In the genomic region with DNA sequence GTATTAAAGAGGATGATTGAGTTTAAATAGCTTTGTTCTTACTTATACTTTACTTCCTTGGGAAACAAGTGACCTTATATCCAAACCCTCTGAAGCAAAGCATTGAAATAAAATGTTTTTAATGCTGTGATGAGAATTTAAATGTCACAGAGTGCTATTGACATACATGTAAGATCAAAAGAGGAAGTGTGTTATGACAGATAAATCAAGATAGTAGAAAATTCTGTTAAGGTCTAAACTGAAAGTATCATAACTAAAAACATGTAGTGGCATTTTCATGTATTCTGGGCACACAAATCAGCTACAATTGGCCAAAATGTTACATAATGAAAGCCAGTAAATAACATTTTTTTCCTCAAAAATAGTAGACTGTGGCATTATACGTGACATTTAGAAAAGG, we compare ENCODE assay signal across 35 cellular contexts.
DNase-seq lines count a peak whose midpoint lies in the region; ATAC-seq, FAIRE-seq and TF ChIP-seq lines count a peak whose summit lies in the region.
"Had no signal": no experiment of that assay in that cellular context is flagged by ENCODE, and none has a peak within 500 bp of the region (broad histone marks: within the 10 kb centered on the region; RNA-seq: fewer than 3 reads in every experiment).

No MANE protein-coding gene starts in this region.

- H3K9me3 Mint-ChIP-seq in progenitor cell of endocrine pancreas (ENCODE audit: low read depth), result no peaks in the 10 kb centered on the region
- H3K9me3 Mint-ChIP-seq: activated T-cell treated with anti-CD3 and anti-CD28 coated beads, Interleukin-2, amount 50 U/mL, for 24 hours; HFFc6 had no signal

- H4K20me1 ChIP-seq in HepG2 (ENCODE audit: insufficient read depth, low read length), result no peaks in the 10 kb centered on the region

- no peaks in the 10 kb centered on the region for H3K36me3 ChIP-seq in HepG2 (replicated peaks in 1 of 2; ENCODE audit: control insufficient read depth in 1 of 2, insufficient read depth in 2 of 2, low read length in 2 of 2)
- H3K36me3 ChIP-seq: ascending aorta, cardiac muscle cell, gastrocnemius medialis, MG63, tibial nerve had no signal

- no peaks in the 10 kb centered on the region; a peak in 1 of 5 replicates for H3K27me3 ChIP-seq in HepG2 (ENCODE audit: control insufficient read depth in 1 of 2, insufficient read depth in 2 of 2, low read length in 2 of 2)
- H3K27me3 ChIP-seq: ascending aorta, cardiac muscle cell, gastrocnemius medialis, hepatocyte, MG63, tibial nerve had no signal

- no peak overlapping the region for H2AFZ ChIP-seq in HepG2 (ENCODE audit: low read length)
- H2AFZ ChIP-seq: hepatocyte had no signal

- FAIRE-seq in GM12891 (lab: Jason Lieb, UNC) (no peak), GM19239 (lab: Jason Lieb, UNC) (peak; percentile 44), HepG2 (lab: Jason Lieb, UNC) (no peak)
- FAIRE-seq: D721Med, endothelial cell of umbilical vein, H1, K562 had no signal

- TF ChIP-seq POLR2A in GM12891 (IDR thresholded peaks at IDR 0.05; ENCODE audit: low read depth, low read length) (no peak), HepG2 (IDR thresholded peaks at IDR 0.05; ENCODE audit: insufficient read depth in 1 of 2, low read depth in 2 of 2, low read length in 2 of 2) (no peak)

- no peak overlapping the region for H3K4me3 ChIP-seq in HepG2 (replicated peaks in 1 of 3; ENCODE audit: insufficient read depth in 1 of 3, low read depth in 2 of 3, low read length in 3 of 3)
- H3K4me3 ChIP-seq: ascending aorta, cardiac muscle cell, gastrocnemius medialis, hepatocyte, K562, lung, MG63, tibial nerve had no signal

- TF ChIP-seq EP300 in HepG2 (IDR thresholded peaks at IDR 0.05; ENCODE audit: low read depth in 2 of 2, low read length in 2 of 2), result no peak
- no peak for TF ChIP-seq EP300 in HepG2 (CRISPR knock-in tag; IDR thresholded peaks at IDR 0.05; ENCODE audit: borderline replicate concordance)

- H3K79me2 ChIP-seq in HepG2 (ENCODE audit: insufficient read depth, low read length), result no peaks in the 10 kb centered on the region
- H3K79me2 ChIP-seq: hepatocyte had no signal

- DNase-seq in GM12891 (ENCODE audit: insufficient read length, low spot score) (no peak), GM19239 (ENCODE audit: insufficient read length, low spot score) (no peak), OCI-M1 (lab: John Stamatoyannopoulos, UW) (peak; percentile 83), HepG2 (ENCODE audit: low spot score) (no peak), progenitor cell of endocrine pancreas (ENCODE audit: low spot score, unreplicated experiment) (no peak)
- DNase-seq: activated CD4-positive, alpha-beta T cell treated with anti-CD3 and anti-CD28 coated beads, Interleukin-2, amount 50 U/mL, for 1 hour; activated gamma-delta T cell treated with Interleukin-2 at 50 U/mL for 16 hours; activated T-cell treated with anti-CD3 and anti-CD28 coated beads, Interleukin-2, amount 50 U/mL, for 24 hours; CD4-positive, alpha-beta memory T cell; gastrocnemius medialis; HFFc6; MG63; naive thymus-derived CD8-positive, alpha-beta T cell; NCI-H1436 treated with DMSO at 0.1 percent for 48 hours; NCI-H2081 treated with DMSO at 0.1 percent for 48 hours; NCI-H345; NCI-H69; nucleus accumbens; SIG-M5; stimulated activated CD4-positive, alpha-beta T cell treated with anti-CD3 and anti-CD28 coated beads, Interleukin-15, amount 100 ng/mL, for 24 hours; stimulated activated CD4-positive, alpha-beta T cell treated with anti-CD3 and anti-CD28 coated beads, Interleukin-4, amount 100 ng/mL, for 4 hours; SW 1271 had no signal

- H3K4me2 ChIP-seq in HepG2 (ENCODE audit: low read depth, low read length), result no peak overlapping the region
- H3K4me2 ChIP-seq: hepatocyte had no signal

- no peak overlapping the region for H3K9ac ChIP-seq in HepG2 (ENCODE audit: insufficient read depth, low read depth, low read length)

- H3K9me3 ChIP-seq in HepG2 (ENCODE audit: low read length), result no peaks in the 10 kb centered on the region
- H3K9me3 ChIP-seq: ascending aorta, gastrocnemius medialis, MG63, tibial nerve had no signal

- in situ Hi-C loops in HepG2 (cut with HindIII; ENCODE audit: extremely low pct_ligation_motif_present, low pct_unique_long_range_greater_than_20kb), result no loop called here

- H3K4me1 Mint-ChIP-seq in progenitor cell of endocrine pancreas (ENCODE audit: low read depth), result no peaks in the 10 kb centered on the region
- H3K4me1 Mint-ChIP-seq: B cell; CD4-positive, alpha-beta memory T cell; naive thymus-derived CD8-positive, alpha-beta T cell had no signal

- POLR2A ChIA-PET in HepG2 (lab: Yijun Ruan, JAX), result no interaction called here

- ATAC-seq in HG03442 (IDR thresholded peaks at IDR 0.05; ENCODE audit: unreplicated experiment), result peak; percentile 45
- ATAC-seq in GM21786 (IDR thresholded peaks at IDR 0.05; ENCODE audit: unreplicated experiment), result no peak
- ATAC-seq in HG03097 (IDR thresholded peaks at IDR 0.05; ENCODE audit: low FRiP score, unreplicated experiment), result no peak
- ATAC-seq in HepG2, result no peak
- ATAC-seq: gastrocnemius medialis; K562; naive thymus-derived CD8-positive, alpha-beta T cell had no signal

- CTCF ChIA-PET in HepG2 (lab: Yijun Ruan, JAX; ENCODE audit: low intra/inter-chr PET ratio, low total read pairs), result no interaction called here

- intact Hi-C loops in HepG2 (cut with micrococcal nuclease; ENCODE audit: unreplicated experiment), result no loop called here

- H3K36me3 Mint-ChIP-seq in progenitor cell of endocrine pancreas (ENCODE audit: insufficient read depth), result no peaks in the 10 kb centered on the region
- H3K36me3 Mint-ChIP-seq: CD4-positive, alpha-beta memory T cell; naive thymus-derived CD8-positive, alpha-beta T cell had no signal

- no peak overlapping the region for H3K27ac ChIP-seq in HepG2 (ENCODE audit: extremely low read length, insufficient read depth, low read length)
- H3K27ac ChIP-seq: ascending aorta, cardiac muscle cell, gastrocnemius medialis, hepatocyte, tibial nerve had no signal

- H3K27ac Mint-ChIP-seq in progenitor cell of endocrine pancreas, result no peak overlapping the region
- H3K27ac Mint-ChIP-seq: activated T-cell treated with anti-CD3 and anti-CD28 coated beads, Interleukin-2, amount 50 U/mL, for 24 hours; B cell; CD4-positive, alpha-beta memory T cell; HFFc6; naive thymus-derived CD8-positive, alpha-beta T cell had no signal

- no peaks in the 10 kb centered on the region for H3K27me3 Mint-ChIP-seq in progenitor cell of endocrine pancreas
- H3K27me3 Mint-ChIP-seq: activated T-cell treated with anti-CD3 and anti-CD28 coated beads, Interleukin-2, amount 50 U/mL, for 24 hours; B cell; CD4-positive, alpha-beta memory T cell; naive thymus-derived CD8-positive, alpha-beta T cell had no signal

- BruUV-seq in HepG2 (replicated peaks; lab: Mats Ljungman, UMichigan), result no TSS peak

- no peak overlapping the region for H3K4me3 Mint-ChIP-seq in progenitor cell of endocrine pancreas (ENCODE audit: low read depth)
- H3K4me3 Mint-ChIP-seq: activated T-cell treated with anti-CD3 and anti-CD28 coated beads, Interleukin-2, amount 50 U/mL, for 24 hours; B cell; CD4-positive, alpha-beta memory T cell; HFFc6; naive thymus-derived CD8-positive, alpha-beta T cell had no signal

- no peaks in the 10 kb centered on the region for H3K4me1 ChIP-seq in HepG2 (ENCODE audit: insufficient read depth, low read length)
- H3K4me1 ChIP-seq: ascending aorta, gastrocnemius medialis, tibial nerve had no signal

- TF ChIP-seq RAD21 in HepG2 (CRISPR knock-in tag; IDR thresholded peaks at IDR 0.05), result no peak

- 3% methylated on average over 1 of the region's 1 CpG for WGBS in HepG2 (ENCODE audit: low lambda C conversion rate)

- TF ChIP-seq CTCF in HepG2 (CRISPR knock-in tag; IDR thresholded peaks at IDR 0.05) (no peak), progenitor cell of endocrine pancreas (IDR thresholded peaks at IDR 0.05; ENCODE audit: unreplicated experiment) (no peak)

TF ChIP-seq in GM12891, 5 proteins besides CTCF, POLR2A, EP300 and RAD21:
- TF ChIP-seq TAF1 (IDR thresholded peaks at IDR 0.05; ENCODE audit: low read depth, low read length) (no peak), POLR2AphosphoS5 (IDR thresholded peaks at IDR 0.05; ENCODE audit: low read depth, low read length) (no peak), POU2F2 (IDR thresholded peaks at IDR 0.05; ENCODE audit: low read depth, low read length) (no peak), SPI1 (IDR thresholded peaks at IDR 0.05; ENCODE audit: low read depth, low read length) (peak; percentile 77)

TF ChIP-seq in HepG2, 621 proteins besides CTCF, POLR2A, EP300 and RAD21 (continues in another document):
- TF ChIP-seq TOE1 (CRISPR knock-in tag; IDR thresholded peaks at IDR 0.05), result no peak
- TF ChIP-seq, protein P1, sequence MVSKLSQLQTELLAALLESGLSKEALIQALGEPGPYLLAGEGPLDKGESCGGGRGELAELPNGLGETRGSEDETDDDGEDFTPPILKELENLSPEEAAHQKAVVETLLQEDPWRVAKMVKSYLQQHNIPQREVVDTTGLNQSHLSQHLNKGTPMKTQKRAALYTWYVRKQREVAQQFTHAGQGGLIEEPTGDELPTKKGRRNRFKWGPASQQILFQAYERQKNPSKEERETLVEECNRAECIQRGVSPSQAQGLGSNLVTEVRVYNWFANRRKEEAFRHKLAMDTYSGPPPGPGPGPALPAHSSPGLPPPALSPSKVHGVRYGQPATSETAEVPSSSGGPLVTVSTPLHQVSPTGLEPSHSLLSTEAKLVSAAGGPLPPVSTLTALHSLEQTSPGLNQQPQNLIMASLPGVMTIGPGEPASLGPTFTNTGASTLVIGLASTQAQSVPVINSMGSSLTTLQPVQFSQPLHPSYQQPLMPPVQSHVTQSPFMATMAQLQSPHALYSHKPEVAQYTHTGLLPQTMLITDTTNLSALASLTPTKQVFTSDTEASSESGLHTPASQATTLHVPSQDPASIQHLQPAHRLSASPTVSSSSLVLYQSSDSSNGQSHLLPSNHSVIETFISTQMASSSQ (IDR thresholded peaks at IDR 0.05; ENCODE audit: low read depth), result no peak
- TF ChIP-seq, protein P1 (CRISPR knock-in tag; IDR thresholded peaks at IDR 0.05; ENCODE audit: borderline replicate concordance), result no peak
